11 cellular contexts compared by ENCODE assay signal in genomic region chr3:64186667-64187064, GRCh38. TPM values are rescaled to one million over a fixed set of nuclear protein-coding genes. Genes with fewer than 3 reads are reported as not detected.
DNase-seq lines count a peak whose midpoint lies in the region; ATAC-seq, FAIRE-seq and TF ChIP-seq lines count a peak whose summit lies in the region.
"Had no signal": no experiment of that assay in that cellular context is flagged by ENCODE, and none has a peak within 500 bp of the region (broad histone marks: within the 10 kb centered on the region; RNA-seq: fewer than 3 reads in every experiment).

No MANE protein-coding gene starts in this region.

- H3K36me3 ChIP-seq in neural cell (ENCODE audit: insufficient read depth, low read length) (no peaks in the 10 kb centered on the region), upper lobe of left lung (no peaks in the 10 kb centered on the region)

- H3K9me3 ChIP-seq in neural cell (ENCODE audit: low read length) = no peaks in the 10 kb centered on the region
- H3K9me3 ChIP-seq in upper lobe of left lung = no peaks in the 10 kb centered on the region

- TF ChIP-seq EP300 in neural cell (conservative IDR thresholded peaks at IDR 0.05; ENCODE audit: poor library complexity, severe bottlenecking) (no peak), upper lobe of left lung (IDR thresholded peaks at IDR 0.05) (no peak)

- no peaks in the 10 kb centered on the region for H3K36me3 Mint-ChIP-seq in naive thymus-derived CD8-positive, alpha-beta T cell

- H3K27me3 Mint-ChIP-seq in naive thymus-derived CD8-positive, alpha-beta T cell = peaks cover 3 to 20% (median 6%) of the 10 kb centered on the region in 5 donors

- peaks cover 0 to 5% (median 0%) of the 10 kb centered on the region in 9 donors for H3K9me3 Mint-ChIP-seq in naive thymus-derived CD8-positive, alpha-beta T cell

- no peaks in the 10 kb centered on the region for H3K9me2 ChIP-seq in neural cell (ENCODE audit: insufficient read depth, low read length)

- no peak overlapping the region for H3K9ac ChIP-seq in neural cell (ENCODE audit: low read length)

- H3K4me1 ChIP-seq in foreskin keratinocyte (peaks cover 69% of the 10 kb centered on the region), upper lobe of left lung (peaks cover 24 to 59% (median 35%) of the 10 kb centered on the region in 4 donors)

- no peak for TF ChIP-seq RAD21 in neural cell (conservative IDR thresholded peaks at IDR 0.05)

- H3K4me3 Mint-ChIP-seq in naive thymus-derived CD8-positive, alpha-beta T cell = no peak overlapping the region

- no peaks in the 10 kb centered on the region for H3K27me3 ChIP-seq in foreskin keratinocyte
- H3K27me3 ChIP-seq in neural cell (ENCODE audit: insufficient read depth, low read depth, low read length) = no peaks in the 10 kb centered on the region
- H3K27me3 ChIP-seq in upper lobe of left lung = no peaks in the 10 kb centered on the region

- no peak overlapping the region for H3K27ac Mint-ChIP-seq in naive thymus-derived CD8-positive, alpha-beta T cell

- no peak for FAIRE-seq in HTR-8/SVneo (lab: Jason Lieb, UNC)
- FAIRE-seq: GM19239 had no signal

- no peak for ATAC-seq in foreskin keratinocyte
- ATAC-seq in upper lobe of left lung (ENCODE audit: low FRiP score in 2 of 2) = peak in 1 of 2 donors; percentile 2
- no peak for ATAC-seq in naive thymus-derived CD8-positive, alpha-beta T cell

- no peak overlapping the region for H3K4me2 ChIP-seq in neural cell (ENCODE audit: low read length)

- 38 to 44% methylated on average over 2 of the region's 2 CpGs for WGBS in upper lobe of left lung, 2 donors

- TF ChIP-seq CTCF in foreskin keratinocyte (conservative IDR thresholded peaks at IDR 0.05) (no peak), neural cell (IDR thresholded peaks at IDR 0.05; ENCODE audit: poor library complexity, severe bottlenecking) (no peak), upper lobe of left lung (IDR thresholded peaks at IDR 0.05) (no peak)

- H3K27ac ChIP-seq in angular gyrus (ENCODE audit: low read depth, low read length) = peak overlapping the region; percentile 49
- H3K27ac ChIP-seq in foreskin keratinocyte = peak overlapping the region; percentile 59
- H3K27ac ChIP-seq in neural cell (ENCODE audit: low read length) = peak overlapping the region; percentile 75
- peak overlapping the region; percentile 32 to 68 (median 58) for H3K27ac ChIP-seq in upper lobe of left lung

- peaks cover 3% of the 10 kb centered on the region for H3F3A ChIP-seq in neural cell (ENCODE audit: insufficient read depth, low read length, poor library complexity, severe bottlenecking)

- DNase-seq in foreskin keratinocyte (no peak), upper lobe of left lung (no peak), D341Med (ENCODE audit: low spot score) (no peak), HTR-8/SVneo (ENCODE audit: insufficient read length, low spot score) (no peak)
- no peak for DNase-seq in naive thymus-derived CD8-positive, alpha-beta T cell
- DNase-seq: effector CD8-positive, alpha-beta T cell; KG1; NCI-H2107 had no signal

- no peak for TF ChIP-seq POLR2A in upper lobe of left lung (IDR thresholded peaks at IDR 0.05)

- no peaks in the 10 kb centered on the region for H3K4me1 Mint-ChIP-seq in naive thymus-derived CD8-positive, alpha-beta T cell

- H2AFZ ChIP-seq in neural cell (ENCODE audit: low read depth, low read length) = no peak overlapping the region

- H3K79me2 ChIP-seq in neural cell (replicated peaks; ENCODE audit: insufficient read depth, low read length) = no peaks in the 10 kb centered on the region

- H4K20me1 ChIP-seq in neural cell (ENCODE audit: insufficient read depth) = no peaks in the 10 kb centered on the region

- H3K4me3 ChIP-seq in neural cell (ENCODE audit: low read length) = no peak overlapping the region
- no peak overlapping the region for H3K4me3 ChIP-seq in upper lobe of left lung

- POLR2A ChIA-PET in naive thymus-derived CD8-positive, alpha-beta T cell (lab: Charles Lee) = no interaction called here

TF ChIP-seq in neural cell, 6 proteins besides CTCF, POLR2A, EP300 and RAD21:
- TF ChIP-seq REST (IDR thresholded peaks at IDR 0.05; ENCODE audit: borderline replicate concordance) (no peak), POLR2AphosphoS5 (IDR thresholded peaks at IDR 0.05) (no peak)
TF ChIP-seq in neural cell: peak in this region for 0.

RNA-seq across cellular contexts. Expression of gene PRICKLE2, which starts 38.6 kb away (rescaled TPM):
- total RNA-seq in foreskin keratinocyte (6.3 and 8.4 TPM in 2 replicates), upper lobe of left lung (10 to 100 TPM; 28.3 to 68.9 (median 36.3) TPM)
- polyA plus RNA-seq in foreskin keratinocyte (1.2 TPM in 2 replicates), neural cell (8.7 TPM in 2 replicates)
- polyA minus RNA-seq in neural cell = 42.1 and 51.7 TPM in 2 replicates
- total RNA-seq in naive thymus-derived CD8-positive, alpha-beta T cell = not detected
- not detected for polyA plus RNA-seq in naive thymus-derived CD8-positive, alpha-beta T cell
